Comparison of ENCODE assay signal across 1 cellular context in the genomic region with DNA sequence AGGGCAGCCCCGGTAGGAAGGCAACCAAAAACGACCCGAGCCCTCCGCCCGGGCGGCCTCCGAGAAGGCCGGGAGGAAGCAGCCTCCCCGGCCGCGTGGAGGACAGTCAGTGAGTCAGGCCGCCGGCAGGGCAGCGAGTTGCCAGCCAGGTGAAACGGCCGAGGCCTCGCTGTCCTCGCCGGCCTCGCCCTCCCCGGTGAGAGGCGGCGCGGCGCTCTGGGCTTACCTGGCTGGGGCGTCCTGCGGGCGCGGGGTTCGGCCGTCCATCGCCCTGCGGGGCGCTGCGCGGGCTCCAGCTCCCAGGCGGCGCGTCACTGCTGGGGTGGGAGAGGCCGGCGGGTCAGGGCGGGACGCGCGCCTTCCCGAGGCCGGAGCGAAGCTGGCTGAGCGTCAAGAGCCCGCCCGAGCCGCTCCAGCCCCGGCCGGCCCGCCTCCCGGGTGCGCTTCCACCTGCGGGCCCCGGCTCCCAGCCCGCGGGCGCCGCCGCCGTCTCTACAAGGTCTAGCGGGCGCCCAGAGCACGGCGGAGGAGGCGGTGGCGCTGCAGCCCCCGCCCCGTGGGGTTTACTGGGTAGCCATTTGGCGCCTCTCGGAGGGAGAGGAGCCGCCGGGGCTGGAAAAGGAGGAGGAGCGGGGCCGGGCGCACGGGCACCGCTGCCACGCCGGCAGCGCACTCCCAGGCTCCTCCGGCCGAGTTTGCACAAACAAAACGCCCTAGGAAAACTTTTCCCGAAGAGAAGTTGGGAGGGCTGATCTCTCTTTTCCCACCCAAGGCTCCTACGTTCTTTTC.
TF ChIP-seq lines count a peak whose summit lies in the region.

No MANE protein-coding gene starts in this region.

TF ChIP-seq in HepG2, 621 proteins besides CTCF, POLR2A, EP300 and RAD21 (continued from another document and continues in another):
- TF ChIP-seq MED13 (CRISPR knock-in tag; IDR thresholded peaks at IDR 0.05) (peak; percentile 89; the same call in 1 of the 2 replicates), ZBTB3 (CRISPR knock-in tag; IDR thresholded peaks at IDR 0.05; ENCODE audit: borderline replicate concordance, low read depth) (no peak; the same call in 1 of the 2 replicates), NFKB2 (CRISPR knock-in tag; IDR thresholded peaks at IDR 0.05; ENCODE audit: borderline replicate concordance) (peak; percentile 82; the same call in 1 of the 2 replicates), AKNA (CRISPR knock-in tag; IDR thresholded peaks at IDR 0.05; ENCODE audit: borderline replicate concordance) (0 out of 2 replicates have a peak, but pooled peaks have one; percentile 43), ZBTB38 (CRISPR knock-in tag; IDR thresholded peaks at IDR 0.05) (0 out of 2 replicates have a peak, but pooled peaks have one; percentile 1), U2AF2 (IDR thresholded peaks at IDR 0.05; ENCODE audit: low read depth, low read length) (0 out of 2 replicates have a peak, but pooled peaks have one; percentile 71), ELF3 (CRISPR knock-in tag; IDR thresholded peaks at IDR 0.05) (no peak; the same call in 1 of the 2 replicates), ZNF24 (IDR thresholded peaks at IDR 0.05) (no peak; the same call in 1 of the 2 replicates), MED1 (CRISPR knock-in tag; IDR thresholded peaks at IDR 0.05) (peak; percentile 13; the same call in 1 of the 2 replicates), ZNF33A (CRISPR knock-in tag; IDR thresholded peaks at IDR 0.05; ENCODE audit: borderline replicate concordance) (no peak), CCAR2 (optimal IDR thresholded peaks at IDR 0.05; ENCODE audit: low read depth, low read length) (no peak), ZNF510 (CRISPR knock-in tag; IDR thresholded peaks at IDR 0.05; ENCODE audit: low read depth) (no peak), ZNF652 (CRISPR knock-in tag; IDR thresholded peaks at IDR 0.05; ENCODE audit: borderline replicate concordance, low read depth) (no peak), CEBPZ (IDR thresholded peaks at IDR 0.05; ENCODE audit: low read length) (no peak), PPARG (CRISPR knock-in tag; conservative IDR thresholded peaks at IDR 0.05) (no peak), ETV6 (CRISPR knock-in tag; conservative IDR thresholded peaks at IDR 0.05) (no peak), AHR (CRISPR knock-in tag; IDR thresholded peaks at IDR 0.05) (no peak), RCOR2 (CRISPR knock-in tag; IDR thresholded peaks at IDR 0.05) (no peak), MATR3 (CRISPR knock-in tag; IDR thresholded peaks at IDR 0.05) (no peak), DNMT1 (CRISPR knock-in tag; IDR thresholded peaks at IDR 0.05) (no peak), IKZF5 (CRISPR knock-in tag; IDR thresholded peaks at IDR 0.05) (peak; percentile 20; the same call in 1 of the 2 replicates), HOXD1 (CRISPR knock-in tag; IDR thresholded peaks at IDR 0.05) (peak; percentile 17; the same call in 1 of the 2 replicates), ZNF230 (CRISPR knock-in tag; IDR thresholded peaks at IDR 0.05) (no peak), PAF1 (CRISPR knock-in tag; IDR thresholded peaks at IDR 0.05) (no peak), NR1H2 (CRISPR knock-in tag; IDR thresholded peaks at IDR 0.05; ENCODE audit: borderline replicate concordance, low read depth) (0 out of 2 replicates have a peak, but pooled peaks have one; percentile 44), KMT2A (CRISPR knock-in tag; IDR thresholded peaks at IDR 0.05) (peak; percentile 55; the same call in 1 of the 2 replicates), RFX1 (IDR thresholded peaks at IDR 0.05) (no peak), STAG1 (CRISPR knock-in tag; IDR thresholded peaks at IDR 0.05) (peak; percentile 58), SMC3 (IDR thresholded peaks at IDR 0.05; ENCODE audit: low read length) (no peak), ZNF350 (CRISPR knock-in tag; IDR thresholded peaks at IDR 0.05; ENCODE audit: borderline replicate concordance, low read depth) (no peak), CHD4 (IDR thresholded peaks at IDR 0.05; ENCODE audit: borderline replicate concordance, low read length) (no peak), NRL (CRISPR knock-in tag; IDR thresholded peaks at IDR 0.05; ENCODE audit: borderline replicate concordance) (no peak), PTBP1 (IDR thresholded peaks at IDR 0.05; ENCODE audit: low read depth, low read length, poor library complexity, severe bottlenecking) (no peak), ZNF460 (CRISPR knock-in tag; IDR thresholded peaks at IDR 0.05; ENCODE audit: borderline replicate concordance) (0 out of 2 replicates have a peak, but pooled peaks have one; percentile 6), RFX3 (CRISPR knock-in tag; IDR thresholded peaks at IDR 0.05) (no peak), SYNCRIP (IDR thresholded peaks at IDR 0.05; ENCODE audit: insufficient read depth, low read depth, low read length) (no peak), ZNF614 (CRISPR knock-in tag; IDR thresholded peaks at IDR 0.05; ENCODE audit: borderline replicate concordance) (no peak), ZNF563 (CRISPR knock-in tag; IDR thresholded peaks at IDR 0.05) (peak; percentile 18; the same call in 1 of the 2 replicates), FOXO1 (CRISPR knock-in tag; IDR thresholded peaks at IDR 0.05) (no peak), MED8 (CRISPR knock-in tag; IDR thresholded peaks at IDR 0.05; ENCODE audit: insufficient replicate concordance) (no peak), LCORL (IDR thresholded peaks at IDR 0.05) (no peak), LCORL (CRISPR knock-in tag; IDR thresholded peaks at IDR 0.05) (no peak; the same call in 1 of the 2 replicates), TEAD2 (CRISPR knock-in tag; IDR thresholded peaks at IDR 0.05) (no peak), SETDB1 (CRISPR knock-in tag; IDR thresholded peaks at IDR 0.05; ENCODE audit: borderline replicate concordance) (no peak), FOXA3 (CRISPR knock-in tag; IDR thresholded peaks at IDR 0.05) (no peak), ZNF124 (CRISPR knock-in tag; IDR thresholded peaks at IDR 0.05) (no peak), NR2C2 (CRISPR knock-in tag; IDR thresholded peaks at IDR 0.05; ENCODE audit: borderline replicate concordance) (no peak), XRCC5 (optimal IDR thresholded peaks at IDR 0.05; ENCODE audit: low read length) (no peak), MTERF4 (CRISPR knock-in tag; IDR thresholded peaks at IDR 0.05) (no peak), MBD4 (IDR thresholded peaks at IDR 0.05; ENCODE audit: borderline replicate concordance, low read length) (no peak), TAF1 (CRISPR knock-in tag; IDR thresholded peaks at IDR 0.05) (peak; percentile 36), POLR2AphosphoS5 (IDR thresholded peaks at IDR 0.05; ENCODE audit: low read depth, low read length) (no peak; the same call in 1 of the 2 replicates), ZNF382 (CRISPR knock-in tag; IDR thresholded peaks at IDR 0.05; ENCODE audit: borderline replicate concordance) (no peak), ATF6 (CRISPR knock-in tag; conservative IDR thresholded peaks at IDR 0.05) (0 out of 2 replicates have a peak, but pooled peaks have one; percentile 41), FOXA1 (IDR thresholded peaks at IDR 0.05) (no peak), FOXA1 (CRISPR knock-in tag; IDR thresholded peaks at IDR 0.05) (no peak)
- TF ChIP-seq, protein P1, sequence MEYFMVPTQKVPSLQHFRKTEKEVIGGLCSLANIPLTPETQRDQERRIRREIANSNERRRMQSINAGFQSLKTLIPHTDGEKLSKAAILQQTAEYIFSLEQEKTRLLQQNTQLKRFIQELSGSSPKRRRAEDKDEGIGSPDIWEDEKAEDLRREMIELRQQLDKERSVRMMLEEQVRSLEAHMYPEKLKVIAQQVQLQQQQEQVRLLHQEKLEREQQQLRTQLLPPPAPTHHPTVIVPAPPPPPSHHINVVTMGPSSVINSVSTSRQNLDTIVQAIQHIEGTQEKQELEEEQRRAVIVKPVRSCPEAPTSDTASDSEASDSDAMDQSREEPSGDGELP (IDR thresholded peaks at IDR 0.05; ENCODE audit: borderline replicate concordance, low read depth) = no peak
- TF ChIP-seq, protein P2, sequence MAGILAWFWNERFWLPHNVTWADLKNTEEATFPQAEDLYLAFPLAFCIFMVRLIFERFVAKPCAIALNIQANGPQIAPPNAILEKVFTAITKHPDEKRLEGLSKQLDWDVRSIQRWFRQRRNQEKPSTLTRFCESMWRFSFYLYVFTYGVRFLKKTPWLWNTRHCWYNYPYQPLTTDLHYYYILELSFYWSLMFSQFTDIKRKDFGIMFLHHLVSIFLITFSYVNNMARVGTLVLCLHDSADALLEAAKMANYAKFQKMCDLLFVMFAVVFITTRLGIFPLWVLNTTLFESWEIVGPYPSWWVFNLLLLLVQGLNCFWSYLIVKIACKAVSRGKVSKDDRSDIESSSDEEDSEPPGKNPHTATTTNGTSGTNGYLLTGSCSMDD (CRISPR knock-in tag; IDR thresholded peaks at IDR 0.05) = no peak
